Comparison of ENCODE assay signal across 20 cellular contexts in the genomic region with DNA sequence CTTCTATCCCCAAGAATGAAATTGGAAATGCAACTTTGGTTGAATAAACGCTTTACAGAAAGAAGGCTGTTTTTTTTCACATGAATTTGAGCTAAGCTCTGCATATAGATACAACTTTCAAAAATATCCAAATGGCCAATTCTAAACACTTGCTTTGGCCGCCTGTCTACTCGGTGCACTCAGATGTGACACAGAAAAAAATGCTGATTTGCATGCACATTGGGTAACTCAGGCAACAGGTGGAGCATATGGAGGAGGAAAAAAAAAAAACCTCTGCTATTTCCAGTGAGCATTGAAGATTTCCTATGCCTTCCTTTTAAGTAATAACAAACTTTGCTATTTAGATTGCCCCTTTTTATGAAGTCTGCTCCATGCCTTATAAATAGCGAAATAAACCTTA.
DNase-seq lines count a peak whose midpoint lies in the region; ATAC-seq, FAIRE-seq and TF ChIP-seq lines count a peak whose summit lies in the region.
"Had no signal": no experiment of that assay in that cellular context is flagged by ENCODE, and none has a peak within 500 bp of the region (broad histone marks: within the 10 kb centered on the region; RNA-seq: fewer than 3 reads in every experiment).

No MANE protein-coding gene starts in this region.

- H3K36me3 ChIP-seq in right lobe of liver, result no peaks in the 10 kb centered on the region
- H3K36me3 ChIP-seq: BE2C, SJSA1 had no signal

- DNase-seq in NCI-H2171 treated with DMSO at 0.1 percent for 48 hours (lab: John Stamatoyannopoulos, UW) (peak; percentile 17), hepatic stellate cell (ENCODE audit: low spot score) (no peak), H54 (ENCODE audit: insufficient read length, low spot score) (no peak), right lobe of liver (no peak)
- DNase-seq: BE2C; CD4-positive, alpha-beta memory T cell; DMS79; GDM1; Kasumi-1; NCI-H1417; NCI-H2029; NCI-H2227 treated with DMSO at 0.1 percent for 48 hours; NCI-H69; NK-92 treated with Interleukin-12 subunit alpha and Interleukin-12 subunit beta, amount 100 ng/mL, for 24 hours; PC-3; SW 1271 had no signal

- no peak for TF ChIP-seq CTCF in right lobe of liver (IDR thresholded peaks at IDR 0.05)

- H3K27me3 ChIP-seq in right lobe of liver, result no peaks in the 10 kb centered on the region
- H3K27me3 ChIP-seq: BE2C, SJSA1 had no signal

- H3K9me3 ChIP-seq in right lobe of liver, result no peaks in the 10 kb centered on the region
- H3K9me3 ChIP-seq: BE2C, SJSA1 had no signal

- ATAC-seq in GM19328 (IDR thresholded peaks at IDR 0.05; ENCODE audit: unreplicated experiment) (peak; percentile 62), HG02885 (IDR thresholded peaks at IDR 0.05; ENCODE audit: poor library complexity, unreplicated experiment) (peak; percentile 72), HG02678 (IDR thresholded peaks at IDR 0.05; ENCODE audit: unreplicated experiment) (no peak), right lobe of liver (no peak)
- ATAC-seq: PC-3 had no signal

- intact Hi-C loops in right lobe of liver (cut with DNase I), result no loop called here

- no peak for FAIRE-seq in H54 (lab: Jason Lieb, UNC)

- no peaks in the 10 kb centered on the region for H3K4me1 ChIP-seq in right lobe of liver
- H3K4me1 ChIP-seq: BE2C had no signal

- H3K4me3 ChIP-seq in right lobe of liver, result no peak overlapping the region
- H3K4me3 ChIP-seq: SJSA1 had no signal

- 73% methylated on average over 4 of the region's 4 CpGs for WGBS in right lobe of liver (ENCODE audit: insufficient coverage, low coverage, low lambda C conversion rate, missing lambda C conversion rate)

- H3K27ac ChIP-seq in right lobe of liver, result no peak overlapping the region
- H3K27ac ChIP-seq: SJSA1 had no signal

- TF ChIP-seq POLR2A in H54 (IDR thresholded peaks at IDR 0.05; ENCODE audit: low read depth, low read length) (no peak), right lobe of liver (IDR thresholded peaks at IDR 0.05) (no peak)

Comparison
In these comparisons a context has a peak if more than half of its experiments do, and no peak if none do; other contexts are left out.
1. ATAC-seq: peak in GM19328 (single experiment) and HG02885 (single experiment); none in HG02678 (single experiment) and right lobe of liver (0 of 4).